In the genomic region with DNA sequence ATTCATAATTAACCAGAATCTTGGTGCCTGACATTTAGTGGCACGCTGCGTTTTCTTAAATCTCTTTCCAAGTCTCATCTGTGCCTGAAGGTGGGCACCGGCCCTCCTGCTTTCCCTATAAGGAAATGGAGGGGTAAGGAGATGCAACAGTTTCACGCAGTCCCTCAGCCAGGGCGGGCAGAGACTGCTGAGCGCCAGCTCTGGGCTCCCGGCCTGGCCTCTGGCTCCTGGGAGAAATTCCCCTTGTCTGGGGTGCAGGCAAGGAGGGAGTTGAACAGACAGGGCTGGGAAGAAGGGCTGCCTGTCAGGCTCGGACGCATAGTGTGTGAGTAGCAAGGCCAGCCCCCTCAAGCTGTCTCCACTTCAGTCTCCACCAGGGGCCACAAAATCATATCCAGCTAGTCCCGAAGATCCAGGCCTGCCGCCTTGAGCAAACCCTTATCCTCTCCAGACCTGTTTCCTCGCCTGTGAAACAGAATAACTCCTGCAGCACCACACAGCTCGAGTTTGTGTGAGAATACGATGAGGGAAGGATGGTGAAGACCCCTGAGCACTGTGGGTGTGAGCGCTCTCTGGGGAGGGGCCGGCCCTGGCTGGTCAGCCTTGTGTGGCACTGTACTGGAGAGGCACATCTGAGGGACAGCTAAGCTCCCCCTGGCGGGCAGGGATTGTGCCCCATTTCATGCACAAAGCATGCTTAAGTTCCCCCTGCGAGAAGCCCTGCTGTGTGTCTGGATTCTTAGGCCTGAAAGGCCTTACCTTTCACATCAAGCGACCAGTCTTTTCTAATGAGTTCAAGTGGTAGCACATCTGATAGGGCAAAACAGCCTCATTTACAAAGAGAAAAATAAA, we compare ENCODE assay signal across 11 cellular contexts. TPM values are rescaled to one million over a fixed set of nuclear protein-coding genes. Genes with fewer than 3 reads are reported as not detected.
DNase-seq lines count a peak whose midpoint lies in the region; ATAC-seq lines count a peak whose summit lies in the region.
"Had no signal": no experiment of that assay in that cellular context is flagged by ENCODE, and none has a peak within 500 bp of the region (broad histone marks: within the 10 kb centered on the region; RNA-seq: fewer than 3 reads in every experiment).

No MANE protein-coding gene starts in this region.

- intact Hi-C loops in left colon (cut with DNase I, micrococcal nuclease), result no loop called here

- ATAC-seq in HG03442 (IDR thresholded peaks at IDR 0.05; ENCODE audit: unreplicated experiment) (peak; percentile 43), left colon (no peak), GM21381 (IDR thresholded peaks at IDR 0.05; ENCODE audit: unreplicated experiment) (no peak), HG02885 (IDR thresholded peaks at IDR 0.05; ENCODE audit: poor library complexity, unreplicated experiment) (no peak), HG03095 (IDR thresholded peaks at IDR 0.05; ENCODE audit: unreplicated experiment) (no peak)

- DNase-seq in AML-193 (lab: John Stamatoyannopoulos, UW) (peak; percentile 28 to 48), UCSD-AML1 (lab: John Stamatoyannopoulos, UW; ENCODE audit: unreplicated experiment) (peak; percentile 70), left colon (peak; percentile 60 to 81), middle frontal gyrus (ENCODE audit: extremely low spot score, low spot score) (no peak)
- DNase-seq: central memory CD4-positive, alpha-beta T cell; DMS79; Karpas-422 had no signal

RNA-seq across cellular contexts. Expression of gene SDC1, which starts 33.8 kb away (rescaled TPM):
- total RNA-seq in left colon, result 100 to 1,000 TPM; 159 to 184 TPM
